11 cellular contexts compared by ENCODE assay signal in the genomic region with DNA sequence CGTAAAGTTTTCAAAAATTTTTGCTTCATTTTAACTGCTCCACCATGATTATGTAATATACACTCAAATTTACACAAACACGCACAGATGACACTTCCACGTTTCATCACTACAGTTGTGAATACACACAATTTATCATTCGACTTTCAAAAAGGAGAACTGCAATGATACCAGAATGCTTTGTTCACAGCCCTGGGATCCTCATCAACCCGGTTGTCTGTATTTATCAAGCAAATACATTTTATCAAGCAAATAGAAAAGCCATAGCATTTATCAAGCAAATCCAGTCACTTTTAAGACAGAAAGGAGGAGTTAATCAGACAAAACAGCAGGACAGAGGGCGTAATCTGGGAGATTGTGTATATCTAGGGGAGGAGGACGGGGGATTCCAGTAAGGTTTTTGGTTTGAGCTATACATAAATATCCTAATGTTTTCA. TPM values are rescaled to one million over a fixed set of nuclear protein-coding genes. Genes with fewer than 3 reads are reported as not detected.
A peak's percentile ranks its signal among the peaks of the same experiment; 100 is the strongest.
DNase-seq lines count a peak whose midpoint lies in the region; ATAC-seq and TF ChIP-seq lines count a peak whose summit lies in the region.
"Had no signal": no experiment of that assay in that cellular context is flagged by ENCODE, and none has a peak within 500 bp of the region (broad histone marks: within the 10 kb centered on the region; RNA-seq: fewer than 3 reads in every experiment).

No MANE protein-coding gene starts in this region.

- no peak for ATAC-seq in GM18867 (IDR thresholded peaks at IDR 0.05; ENCODE audit: unreplicated experiment)

- no peaks in the 10 kb centered on the region for H3K9me3 ChIP-seq in smooth muscle cell (replicated peaks; ENCODE audit: low read depth)
- H3K9me3 ChIP-seq: ovary had no signal

- WGBS in smooth muscle cell (ENCODE audit: low lambda C conversion rate): 47% methylated on average over 7 of the region's 7 CpGs

- H3K36me3 Mint-ChIP-seq in activated naive CD4-positive, alpha-beta T cell treated with anti-CD3 and anti-CD28 coated beads for 36 hours (ENCODE audit: low read depth): peaks cover 1% of the 10 kb centered on the region
- peaks cover 6% of the 10 kb centered on the region for H3K36me3 Mint-ChIP-seq in endothelial cell (ENCODE audit: low read depth, unreplicated experiment)

- H3K4me2 ChIP-seq in smooth muscle cell: peak overlapping the region; percentile 87

- peaks cover 2% of the 10 kb centered on the region for H3K27me3 Mint-ChIP-seq in activated naive CD4-positive, alpha-beta T cell treated with anti-CD3 and anti-CD28 coated beads for 36 hours (ENCODE audit: low read depth)
- H3K27me3 Mint-ChIP-seq in endothelial cell (ENCODE audit: unreplicated experiment): peaks cover 16% of the 10 kb centered on the region

- in situ Hi-C loops in SK-MEL-5 (cut with HindIII; ENCODE audit: low pct_unique_long_range_greater_than_20kb, low sequenced_read_pairs): no loop called here

- H2AFZ ChIP-seq in smooth muscle cell (ENCODE audit: low read depth): peak overlapping the region; percentile 75

- H3K27ac Mint-ChIP-seq in activated naive CD4-positive, alpha-beta T cell treated with anti-CD3 and anti-CD28 coated beads for 36 hours: peak overlapping the region; percentile 77
- H3K27ac Mint-ChIP-seq in endothelial cell (ENCODE audit: unreplicated experiment): no peak overlapping the region

- no peaks in the 10 kb centered on the region for H3K27me3 ChIP-seq in smooth muscle cell (ENCODE audit: low read depth)
- H3K27me3 ChIP-seq: ovary had no signal

- no peak for DNase-seq in activated naive CD4-positive, alpha-beta T cell treated with anti-CD3 and anti-CD28 coated beads for 36 hours
- no peak for DNase-seq in activated naive CD4-positive, alpha-beta T cell (lab: John Stamatoyannopoulos, UW)
- DNase-seq in SK-MEL-5 (ENCODE audit: low read depth, low spot score): peak; percentile 27
- no peak for DNase-seq in endothelial cell (ENCODE audit: low spot score)
- DNase-seq in smooth muscle cell (lab: John Stamatoyannopoulos, UW; ENCODE audit: unreplicated experiment): no peak
- DNase-seq in medulla oblongata (ENCODE audit: extremely low spot score): no peak
- DNase-seq in cerebellar nuclear complex (lab: John Stamatoyannopoulos, UW): no peak
- DNase-seq: esophagus squamous epithelium had no signal

- CTCF ChIA-PET in activated naive CD4-positive, alpha-beta T cell treated with anti-CD3 and anti-CD28 coated beads for 36 hours (lab: Charles Lee): interaction anchor here (0.9 to 12.4 kb wide), 2 partner anchors 18 to 23 kb away, joined by 5 to 106 read pairs; a partner anchor contains a TSS

- H4K20me1 ChIP-seq in smooth muscle cell (ENCODE audit: low read depth): no peaks in the 10 kb centered on the region

- TF ChIP-seq CTCF in endothelial cell (IDR thresholded peaks at IDR 0.05; ENCODE audit: unreplicated experiment) (no peak), smooth muscle cell (IDR thresholded peaks at IDR 0.05; ENCODE audit: borderline replicate concordance, insufficient read depth, poor library complexity, severe bottlenecking) (no peak)

- H3F3A ChIP-seq in smooth muscle cell (ENCODE audit: low read depth): peaks cover 6% of the 10 kb centered on the region

- H3K79me2 ChIP-seq in smooth muscle cell (ENCODE audit: low read depth): no peaks in the 10 kb centered on the region

- no peak overlapping the region for H3K27ac ChIP-seq in smooth muscle cell (ENCODE audit: low read depth)
- H3K27ac ChIP-seq: C4-2B, esophagus squamous epithelium, ovary had no signal

- intact Hi-C loops in activated naive CD4-positive, alpha-beta T cell treated with anti-CD3 and anti-CD28 coated beads for 36 hours (cut with micrococcal nuclease): no loop called here

- H3K36me3 ChIP-seq in smooth muscle cell (ENCODE audit: low read depth): no peaks in the 10 kb centered on the region
- H3K36me3 ChIP-seq: esophagus squamous epithelium, ovary had no signal

- H3K9ac ChIP-seq in smooth muscle cell (ENCODE audit: low read depth): no peak overlapping the region

- H3K4me1 Mint-ChIP-seq in activated naive CD4-positive, alpha-beta T cell treated with anti-CD3 and anti-CD28 coated beads for 36 hours (ENCODE audit: low read depth): peaks cover 37% of the 10 kb centered on the region
- H3K4me1 Mint-ChIP-seq in endothelial cell (ENCODE audit: unreplicated experiment): peaks cover 9% of the 10 kb centered on the region

- H3K4me3 Mint-ChIP-seq in activated naive CD4-positive, alpha-beta T cell treated with anti-CD3 and anti-CD28 coated beads for 36 hours: peak overlapping the region; percentile 68
- H3K4me3 Mint-ChIP-seq in endothelial cell (ENCODE audit: unreplicated experiment): peak overlapping the region; percentile 38

- H3K4me3 ChIP-seq in smooth muscle cell: peak overlapping the region; percentile 53
- H3K4me3 ChIP-seq: ovary had no signal

- H3K4me1 ChIP-seq in smooth muscle cell (ENCODE audit: low read depth): no peaks in the 10 kb centered on the region

- H3K9me3 Mint-ChIP-seq in activated naive CD4-positive, alpha-beta T cell treated with anti-CD3 and anti-CD28 coated beads for 36 hours: peaks cover 12% of the 10 kb centered on the region
- no peaks in the 10 kb centered on the region for H3K9me3 Mint-ChIP-seq in endothelial cell (ENCODE audit: unreplicated experiment)

RNA-seq across cellular contexts. Expression of a gene that starts 20.3 kb away (rescaled TPM):
- 10 to 100 TPM; 17.3 to 18.4 TPM for total RNA-seq in activated naive CD4-positive, alpha-beta T cell treated with anti-CD3 and anti-CD28 coated beads for 36 hours
- total RNA-seq in SK-MEL-5 (2014; rRNA removed; shearing (Covaris generic)): 34.3 and 35.1 TPM in 2 replicates
- 27.3 and 27.7 TPM in 2 replicates for polyA plus RNA-seq in SK-MEL-5 (2015; cell fraction: cytosol; rRNA removed)
- 18.6 and 20.7 TPM in 2 replicates for polyA plus RNA-seq in SK-MEL-5 (2015; cell fraction: nucleus; rRNA removed)
- 20.4 TPM for total RNA-seq in endothelial cell (ENCODE audit: unreplicated experiment)
- 22.8 and 23.7 TPM in 2 replicates for total RNA-seq in smooth muscle cell
- polyA plus RNA-seq in smooth muscle cell: 34.9 and 40.2 TPM in 2 replicates

RNA-seq across cellular contexts. Expression of a gene that starts 38.3 kb away (rescaled TPM):
- 10 to 100 TPM; 70.4 to 73.2 TPM for total RNA-seq in activated naive CD4-positive, alpha-beta T cell treated with anti-CD3 and anti-CD28 coated beads for 36 hours
- total RNA-seq in SK-MEL-5 (2014; rRNA removed; shearing (Covaris generic)): 86.1 and 103 TPM in 2 replicates
- polyA plus RNA-seq in SK-MEL-5 (2015; cell fraction: cytosol; rRNA removed): 69.0 and 88.9 TPM in 2 replicates
- 69.1 and 80.6 TPM in 2 replicates for polyA plus RNA-seq in SK-MEL-5 (2015; cell fraction: nucleus; rRNA removed)
- total RNA-seq in endothelial cell (ENCODE audit: unreplicated experiment): 27.2 TPM
- total RNA-seq in smooth muscle cell: 53.6 and 75.0 TPM in 2 replicates
- polyA plus RNA-seq in smooth muscle cell: 38.2 and 39.4 TPM in 2 replicates
